Comparison of ENCODE assay signal across 8 cellular contexts in genomic region chr11:73308003-73308962, GRCh38. TPM values are rescaled to one million over a fixed set of nuclear protein-coding genes. Genes with fewer than 3 reads are reported as not detected.
DNase-seq lines count a peak whose midpoint lies in the region; ATAC-seq and TF ChIP-seq lines count a peak whose summit lies in the region.

A gene with protein sequence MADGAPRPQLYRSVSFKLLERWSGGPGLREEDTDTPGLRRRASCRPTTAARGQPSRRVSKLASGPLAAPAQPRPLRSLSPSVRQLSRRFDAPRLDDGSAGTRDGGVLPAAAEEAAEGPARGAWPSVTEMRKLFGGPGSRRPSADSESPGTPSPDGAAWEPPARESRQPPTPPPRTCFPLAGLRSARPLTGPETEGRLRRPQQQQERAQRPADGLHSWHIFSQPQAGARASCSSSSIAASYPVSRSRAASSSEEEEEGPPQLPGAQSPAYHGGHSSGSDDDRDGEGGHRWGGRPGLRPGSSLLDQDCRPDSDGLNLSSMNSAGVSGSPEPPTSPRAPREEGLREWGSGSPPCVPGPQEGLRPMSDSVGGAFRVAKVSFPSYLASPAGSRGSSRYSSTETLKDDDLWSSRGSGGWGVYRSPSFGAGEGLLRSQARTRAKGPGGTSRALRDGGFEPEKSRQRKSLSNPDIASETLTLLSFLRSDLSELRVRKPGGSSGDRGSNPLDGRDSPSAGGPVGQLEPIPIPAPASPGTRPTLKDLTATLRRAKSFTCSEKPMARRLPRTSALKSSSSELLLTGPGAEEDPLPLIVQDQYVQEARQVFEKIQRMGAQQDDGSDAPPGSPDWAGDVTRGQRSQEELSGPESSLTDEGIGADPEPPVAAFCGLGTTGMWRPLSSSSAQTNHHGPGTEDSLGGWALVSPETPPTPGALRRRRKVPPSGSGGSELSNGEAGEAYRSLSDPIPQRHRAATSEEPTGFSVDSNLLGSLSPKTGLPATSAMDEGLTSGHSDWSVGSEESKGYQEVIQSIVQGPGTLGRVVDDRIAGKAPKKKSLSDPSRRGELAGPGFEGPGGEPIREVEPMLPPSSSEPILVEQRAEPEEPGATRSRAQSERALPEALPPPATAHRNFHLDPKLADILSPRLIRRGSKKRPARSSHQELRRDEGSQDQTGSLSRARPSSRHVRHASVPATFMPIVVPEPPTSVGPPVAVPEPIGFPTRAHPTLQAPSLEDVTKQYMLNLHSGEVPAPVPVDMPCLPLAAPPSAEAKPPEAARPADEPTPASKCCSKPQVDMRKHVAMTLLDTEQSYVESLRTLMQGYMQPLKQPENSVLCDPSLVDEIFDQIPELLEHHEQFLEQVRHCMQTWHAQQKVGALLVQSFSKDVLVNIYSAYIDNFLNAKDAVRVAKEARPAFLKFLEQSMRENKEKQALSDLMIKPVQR (N-terminal part only) (plus strand): TSS chr11:73308276. CDS start chr11:73308639, 363 bp downstream.

- ATAC-seq in GM21515 (IDR thresholded peaks at IDR 0.05; ENCODE audit: unreplicated experiment) (peak; percentile 30), heart right ventricle (peak; percentile 43 to 58 (median 50))

- peak within 1 kb of the TSS; percentile 81 for H2AK5ac ChIP-seq in trophoblast cell (ENCODE audit: low read length)

- H4K8ac ChIP-seq in trophoblast cell (ENCODE audit: low read depth, low read length): peak within 1 kb of the TSS; percentile 89

- H3K9ac ChIP-seq in trophoblast cell (ENCODE audit: low read length): peak within 1 kb of the TSS; percentile 99

- peak within 1 kb of the TSS; percentile 89 for H2BK12ac ChIP-seq in trophoblast cell (ENCODE audit: low read length)

- peaks cover 38% of the 10 kb centered on the region for H3K79me2 ChIP-seq in trophoblast cell (ENCODE audit: control insufficient read depth, insufficient read depth, low read length, poor library complexity)

- peak within 1 kb of the TSS; percentile 99 for H3K4me2 ChIP-seq in trophoblast cell (ENCODE audit: low read length)

- peak within 1 kb of the TSS; percentile 95 for H3K18ac ChIP-seq in trophoblast cell (ENCODE audit: low read length)

- peak within 1 kb of the TSS; percentile 87 for H2AFZ ChIP-seq in trophoblast cell (ENCODE audit: insufficient read depth, low read length, poor library complexity)

- 0% methylated on average over 93 to 105 of the region's 105 CpGs for WGBS in heart right ventricle, 2 donors
- WGBS in trophoblast cell (ENCODE audit: extremely low coverage, insufficient coverage, insufficient read length): no CpG with 5 or more reads among the region's 105 CpGs

- H2BK5ac ChIP-seq in trophoblast cell (ENCODE audit: low read depth, low read length, poor library complexity): peak within 1 kb of the TSS; percentile 97

- peaks cover 24% of the 10 kb centered on the region for H3K79me1 ChIP-seq in trophoblast cell (ENCODE audit: low read length)

- H3K4me1 ChIP-seq in ascending aorta: peaks cover 0 to 2% of the 10 kb centered on the region in 2 donors
- peaks cover 5 to 66% (median 47%) of the 10 kb centered on the region in 9 donors for H3K4me1 ChIP-seq in heart right ventricle
- peaks cover 34 to 44% of the 10 kb centered on the region in 2 experiments for H3K4me1 ChIP-seq in trophoblast cell (ENCODE audit: control insufficient read depth in 1 of 2, insufficient read depth in 2 of 2, low read length in 2 of 2)

- no peaks in the 10 kb centered on the region for H3K27me3 ChIP-seq in ascending aorta
- peaks cover 0 to 23% (median 0%) of the 10 kb centered on the region in 7 donors for H3K27me3 ChIP-seq in heart right ventricle
- H3K27me3 ChIP-seq in trophoblast cell (ENCODE audit: insufficient read depth, low read length): no peaks in the 10 kb centered on the region

- H3K14ac ChIP-seq in trophoblast cell (ENCODE audit: low read length): peak within 1 kb of the TSS; percentile 98

- H3K4me3 ChIP-seq in ascending aorta: peak within 1 kb of the TSS; percentile 71 to 75
- H3K4me3 ChIP-seq in heart right ventricle: peak within 1 kb of the TSS; percentile 63 to 88 (median 74)
- H3K4me3 ChIP-seq in trophoblast cell (ENCODE audit: low read depth, low read length): peak within 1 kb of the TSS; percentile 91

- peaks cover 0 to 7% of the 10 kb centered on the region in 2 donors for H3K36me3 ChIP-seq in ascending aorta
- peaks cover 0 to 20% (median 0%) of the 10 kb centered on the region in 9 donors for H3K36me3 ChIP-seq in heart right ventricle
- H3K36me3 ChIP-seq in trophoblast cell (ENCODE audit: control insufficient read depth in 1 of 2, insufficient read depth in 2 of 2, low read length in 2 of 2): peaks cover 9 to 12% of the 10 kb centered on the region in 2 experiments

- H2BK120ac ChIP-seq in trophoblast cell (ENCODE audit: insufficient read depth, low read length, poor library complexity): peak within 1 kb of the TSS; percentile 93

- H3K4ac ChIP-seq in trophoblast cell (ENCODE audit: low read depth, low read length): peak within 1 kb of the TSS; percentile 97

- H3K27ac ChIP-seq in ascending aorta: peak within 1 kb of the TSS; percentile 94 to 96
- H3K27ac ChIP-seq in heart right ventricle: peak within 1 kb of the TSS; percentile 95 to 100 (median 98)
- peak within 1 kb of the TSS; percentile 97 for H3K27ac ChIP-seq in trophoblast cell (ENCODE audit: low read depth, low read length)

- peak within 1 kb of the TSS; percentile 92 for H4K12ac ChIP-seq in trophoblast cell (ENCODE audit: low read depth, low read length)

- no peaks in the 10 kb centered on the region for H3K9me3 ChIP-seq in ascending aorta
- H3K9me3 ChIP-seq in heart right ventricle: no peaks in the 10 kb centered on the region
- peaks cover 2% of the 10 kb centered on the region for H3K9me3 ChIP-seq in trophoblast cell (ENCODE audit: insufficient read depth, low read depth, low read length)

- TF ChIP-seq CTCF in ascending aorta (IDR thresholded peaks at IDR 0.05) (no peak), heart right ventricle (IDR thresholded peaks at IDR 0.05) (no peak)

- peak within 1 kb of the TSS; percentile 97 for H4K91ac ChIP-seq in trophoblast cell (ENCODE audit: low read depth, low read length)

- peak; percentile 89 for DNase-seq in DMS 273 (lab: John Stamatoyannopoulos, UW; ENCODE audit: unreplicated experiment)
- DNase-seq in HuH-7.5 (ENCODE audit: low spot score): peak; percentile 58
- peak; percentile 72 for DNase-seq in RPMI8226
- no peak for DNase-seq in ascending aorta (ENCODE audit: low spot score in 2 of 2)
- DNase-seq in heart right ventricle: peak; percentile 82 to 87
- DNase-seq in trophoblast cell: peak in 1 of 2 donors; percentile 52
- no peak for DNase-seq in GM19238 (ENCODE audit: insufficient read length, low spot score)

- intact Hi-C loops in ascending aorta (cut with DNase I): loop anchor here (2.0 kb wide), 1 partner anchor 17 kb away; no protein-coding TSS in a partner anchor
- intact Hi-C loops in heart right ventricle (cut with DNase I): loop anchor here in 5 of 10 donors (2.0 to 10.0 kb wide), 5 partner anchors 15 to 89 kb away; partner anchors contain the start of gene RELT (in 1 of the 5)

- H3K23ac ChIP-seq in trophoblast cell (ENCODE audit: low read length): no peak within 1 kb of the TSS

RNA-seq across cellular contexts. Expression of the gene that starts here (rescaled TPM):
- total RNA-seq in ascending aorta: 193 TPM
- total RNA-seq in heart right ventricle: 10 to 100 TPM; 39.2 to 67.4 (median 52.2) TPM
- polyA plus RNA-seq in heart right ventricle: 10 to 100 TPM; 38.6 to 44.3 TPM
- polyA plus RNA-seq in trophoblast cell (2013): 31.0 and 31.5 TPM in 2 replicates

Comparison
In these comparisons a context has a peak if more than half of its experiments do, and no peak if none do; other contexts are left out.
1. DNase-seq: peak in DMS 273 (single experiment), HuH-7.5 (single experiment), RPMI8226 (single experiment) and heart right ventricle (2 of 2); none in ascending aorta (0 of 2) and GM19238 (single experiment).
2. Peak in every context shown above with its lines, with median percentiles within 50 percentile points of each other: H3K27ac ChIP-seq and H3K4me3 ChIP-seq.